8 cellular contexts compared by ENCODE assay signal in genomic region chr10:16116404-16117304, GRCh38.
DNase-seq lines count a peak whose midpoint lies in the region; ATAC-seq and TF ChIP-seq lines count a peak whose summit lies in the region.

No MANE protein-coding gene starts in this region.

- H3K27me3 Mint-ChIP-seq in naive thymus-derived CD8-positive, alpha-beta T cell, result no peaks in the 10 kb centered on the region

- H3K9me3 Mint-ChIP-seq in naive thymus-derived CD8-positive, alpha-beta T cell, result peaks cover 0 to 7% (median 0%) of the 10 kb centered on the region in 9 donors

- no peak overlapping the region for H3K27ac Mint-ChIP-seq in naive thymus-derived CD8-positive, alpha-beta T cell

- TF ChIP-seq CTCF in NB4 (IDR thresholded peaks at IDR 0.05; ENCODE audit: low read depth, low read length), result peak; percentile 47

- POLR2A ChIA-PET in naive thymus-derived CD8-positive, alpha-beta T cell (lab: Charles Lee), result no interaction called here

- no peak overlapping the region for H3K4me3 Mint-ChIP-seq in naive thymus-derived CD8-positive, alpha-beta T cell

- no peaks in the 10 kb centered on the region for H3K4me1 Mint-ChIP-seq in naive thymus-derived CD8-positive, alpha-beta T cell

- H3K4me3 ChIP-seq in NB4 (ENCODE audit: low read depth, low read length), result no peak overlapping the region

- H3K36me3 Mint-ChIP-seq in naive thymus-derived CD8-positive, alpha-beta T cell, result no peaks in the 10 kb centered on the region

- DNase-seq in CMK (ENCODE audit: low read depth) (peak; percentile 0), NB4 (ENCODE audit: low read depth) (peak; percentile 57), dermis microvascular lymphatic vessel endothelial cell (ENCODE audit: low read depth in 2 of 2) (peak; percentile 38 to 51), NCI-H2029 treated with DMSO at 0.1 percent for 48 hours (lab: John Stamatoyannopoulos, UW) (no peak), islet precursor cell (no peak)
- DNase-seq in stimulated activated CD8-positive, alpha-beta memory T cell treated with anti-CD3 and anti-CD28 coated beads, Interleukin-4, amount 100 ng/mL, for 48 hours, result peak; percentile 23
- no peak for DNase-seq in naive thymus-derived CD8-positive, alpha-beta T cell

- peak; percentile 77 for ATAC-seq in GM18519 (IDR thresholded peaks at IDR 0.05; ENCODE audit: low FRiP score, unreplicated experiment)
- ATAC-seq in naive thymus-derived CD8-positive, alpha-beta T cell, result no peak

- TF ChIP-seq POLR2A in NB4 (IDR thresholded peaks at IDR 0.05; ENCODE audit: extremely low read depth, insufficient read length), result no peak

Comparison
In these comparisons a context has a peak if more than half of its experiments do, and no peak if none do; other contexts are left out.
1. DNase-seq: peak in CMK (single experiment), NB4 (single experiment), dermis microvascular lymphatic vessel endothelial cell (2 of 2) and stimulated activated CD8-positive, alpha-beta memory T cell treated with anti-CD3 and anti-CD28 coated beads, Interleukin-4, amount 100 ng/mL, for 48 hours (single experiment); none in NCI-H2029 treated with DMSO at 0.1 percent for 48 hours (single experiment), islet precursor cell (single experiment) and naive thymus-derived CD8-positive, alpha-beta T cell (0 of 10).